In the genomic region with DNA sequence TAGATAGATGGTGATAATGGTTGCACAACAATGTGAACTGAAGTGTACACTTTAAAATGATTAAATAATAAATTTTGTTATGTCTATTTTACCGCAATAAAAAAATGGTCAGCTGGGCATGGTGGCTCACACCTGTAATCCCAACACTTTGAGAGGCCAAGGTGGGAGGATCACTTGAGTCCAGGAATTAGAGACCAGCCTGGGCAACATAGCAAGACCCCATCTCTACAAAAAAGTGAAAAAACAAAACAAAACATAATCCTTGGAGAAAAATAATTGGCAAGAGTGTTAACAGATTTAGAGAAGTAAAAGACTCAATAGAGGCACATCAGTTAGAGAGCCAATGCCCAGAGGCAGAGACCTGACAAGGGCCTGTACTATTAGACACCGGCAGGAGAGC, we compare ENCODE assay signal across 23 cellular contexts. TPM values are rescaled to one million over a fixed set of nuclear protein-coding genes. Genes with fewer than 3 reads are reported as not detected.
DNase-seq lines count a peak whose midpoint lies in the region; ATAC-seq, FAIRE-seq and TF ChIP-seq lines count a peak whose summit lies in the region.
"Had no signal": no experiment of that assay in that cellular context is flagged by ENCODE, and none has a peak within 500 bp of the region (broad histone marks: within the 10 kb centered on the region; RNA-seq: fewer than 3 reads in every experiment).

No MANE protein-coding gene starts in this region.

- no peak overlapping the region for H3K4me3 Mint-ChIP-seq in dendritic cell treated with granulocyte-macrophage colony-stimulating factor and Interleukin-4, amounts not matched to agents 40 ng/mL and 50 ng/mL, for 4 days
- H3K4me3 Mint-ChIP-seq: CD4-positive, CD25-positive, alpha-beta regulatory T cell; CD8-positive, alpha-beta memory T cell; HFFc6 had no signal

- H2BK15ac ChIP-seq in IMR-90 (ENCODE audit: low read depth, low read length): no peak overlapping the region

- H3K79me2 ChIP-seq in HepG2 (ENCODE audit: insufficient read depth, low read length): no peaks in the 10 kb centered on the region

- no peak for FAIRE-seq in HepG2 (lab: Jason Lieb, UNC)
- FAIRE-seq: D721Med, G401.6, GM12892, GM18507, HTR-8/SVneo had no signal

- no peak for TF ChIP-seq EP300 in HepG2 (IDR thresholded peaks at IDR 0.05; ENCODE audit: low read depth in 2 of 2, low read length in 2 of 2)
- no peak for TF ChIP-seq EP300 in HepG2 (CRISPR knock-in tag; IDR thresholded peaks at IDR 0.05; ENCODE audit: borderline replicate concordance)

- H2AK9ac ChIP-seq in IMR-90 (replicated peaks; ENCODE audit: low read depth, low read length, poor library complexity): no peak overlapping the region

- no peak for TF ChIP-seq RAD21 in HepG2 (CRISPR knock-in tag; IDR thresholded peaks at IDR 0.05)
- no peak for TF ChIP-seq RAD21 in IMR-90 (IDR thresholded peaks at IDR 0.05; ENCODE audit: low read length)

- no peak overlapping the region for H3K27ac ChIP-seq in HepG2 (ENCODE audit: extremely low read length, insufficient read depth, low read length)
- no peak overlapping the region for H3K27ac ChIP-seq in right lobe of liver
- H3K27ac ChIP-seq in IMR-90 (ENCODE audit: insufficient read depth, low read length): no peak overlapping the region
- no peak overlapping the region for H3K27ac ChIP-seq in foreskin keratinocyte
- H3K27ac ChIP-seq: GM23248 had no signal

- no peak overlapping the region for H4K8ac ChIP-seq in IMR-90 (ENCODE audit: low read depth in 2 of 2, low read length in 2 of 2)

- peak overlapping the region; percentile 78 for H2BK20ac ChIP-seq in IMR-90 (ENCODE audit: low read depth, low read length)

- DNase-seq in HepG2 (ENCODE audit: low spot score) (no peak), right lobe of liver (no peak), IMR-90 (no peak), NCI-H2029 treated with DMSO at 0.1 percent for 48 hours (lab: John Stamatoyannopoulos, UW) (no peak), foreskin keratinocyte (no peak)
- DNase-seq: ACHN; BE2C; C1 segment of cervical spinal cord; CD4-positive, CD25-positive, alpha-beta regulatory T cell; CD8-positive, alpha-beta memory T cell; COR-L47; GM23248; HCEC 1CT; HFFc6 had no signal

- H3K36me3 Mint-ChIP-seq in dendritic cell treated with granulocyte-macrophage colony-stimulating factor and Interleukin-4, amounts not matched to agents 40 ng/mL and 50 ng/mL, for 4 days (ENCODE audit: low read depth): no peaks in the 10 kb centered on the region
- H3K36me3 Mint-ChIP-seq: CD4-positive, CD25-positive, alpha-beta regulatory T cell; CD8-positive, alpha-beta memory T cell had no signal

- no peak overlapping the region for H3K18ac ChIP-seq in IMR-90 (ENCODE audit: low read depth, low read length)

- peaks cover 9% of the 10 kb centered on the region; the same call in 1 of the 2 replicates for H3K9me1 ChIP-seq in IMR-90 (ENCODE audit: insufficient read depth, low read length)

- H3K36me3 ChIP-seq in HepG2 (replicated peaks in 1 of 2; ENCODE audit: control insufficient read depth in 1 of 2, insufficient read depth in 2 of 2, low read length in 2 of 2) (no peaks in the 10 kb centered on the region), right lobe of liver (no peaks in the 10 kb centered on the region), IMR-90 (ENCODE audit: control insufficient read depth, insufficient read depth, low read length) (no peaks in the 10 kb centered on the region)
- H3K36me3 ChIP-seq: BE2C had no signal

- no peak overlapping the region for H4K5ac ChIP-seq in IMR-90 (ENCODE audit: low read depth, low read length)

- no peak overlapping the region for H3K56ac ChIP-seq in IMR-90 (ENCODE audit: extremely low read depth, insufficient read depth, low read length)

- CTCF ChIA-PET in HepG2 (lab: Yijun Ruan, JAX; ENCODE audit: low intra/inter-chr PET ratio, low total read pairs) (no interaction called here), IMR-90 (lab: Yijun Ruan, JAX) (interaction anchor here (0.6 kb wide), 1 partner anchor 113 kb away, joined by 4 read pairs; no protein-coding TSS in a partner anchor)

- H3K4me3 ChIP-seq in HepG2 (replicated peaks in 1 of 3; ENCODE audit: insufficient read depth in 1 of 3, low read depth in 2 of 3, low read length in 3 of 3): no peak overlapping the region
- H3K4me3 ChIP-seq in right lobe of liver: no peak overlapping the region
- H3K4me3 ChIP-seq in IMR-90 (ENCODE audit: insufficient read depth, low read depth, low read length): no peak overlapping the region
- H3K4me3 ChIP-seq: GM23248 had no signal

- TF ChIP-seq CTCF in HepG2 (CRISPR knock-in tag; IDR thresholded peaks at IDR 0.05): no peak
- TF ChIP-seq CTCF in right lobe of liver (IDR thresholded peaks at IDR 0.05): no peak
- no peak for TF ChIP-seq CTCF in IMR-90 (conservative IDR thresholded peaks at IDR 0.05; ENCODE audit: low read depth, low read length)
- no peak for TF ChIP-seq CTCF in foreskin keratinocyte (conservative IDR thresholded peaks at IDR 0.05)

- H3K23ac ChIP-seq in IMR-90 (ENCODE audit: low read depth, low read length): no peak overlapping the region

- H3K4me2 ChIP-seq in HepG2 (ENCODE audit: low read depth, low read length) (no peak overlapping the region), IMR-90 (ENCODE audit: low read depth, low read length) (no peak overlapping the region)

- TF ChIP-seq POLR2A in HepG2 (IDR thresholded peaks at IDR 0.05; ENCODE audit: insufficient read depth in 1 of 2, low read depth in 2 of 2, low read length in 2 of 2) (no peak), right lobe of liver (IDR thresholded peaks at IDR 0.05) (no peak), IMR-90 (IDR thresholded peaks at IDR 0.05; ENCODE audit: low read depth, low read length) (no peak)

- H3K9ac ChIP-seq in HepG2 (ENCODE audit: insufficient read depth, low read depth, low read length) (no peak overlapping the region), IMR-90 (ENCODE audit: low read depth, low read length) (no peak overlapping the region)
- H3K9ac ChIP-seq: GM23248 had no signal

- no peak overlapping the region for H2BK120ac ChIP-seq in IMR-90 (ENCODE audit: low read depth, low read length)

- WGBS in HepG2 (ENCODE audit: low lambda C conversion rate): 81% methylated on average over 2 of the region's 2 CpGs
- WGBS in right lobe of liver (ENCODE audit: insufficient coverage, low coverage, low lambda C conversion rate, missing lambda C conversion rate): 79% methylated on average over 2 of the region's 2 CpGs
- no CpG with 5 or more reads among the region's 2 CpGs for WGBS in IMR-90 (ENCODE audit: extremely low coverage in 2 of 2, insufficient read length in 1 of 2), 2 experiments

- H3K27ac Mint-ChIP-seq in dendritic cell treated with granulocyte-macrophage colony-stimulating factor and Interleukin-4, amounts not matched to agents 40 ng/mL and 50 ng/mL, for 4 days: peak overlapping the region; percentile 40
- H3K27ac Mint-ChIP-seq: CD4-positive, CD25-positive, alpha-beta regulatory T cell; CD8-positive, alpha-beta memory T cell; HFFc6 had no signal

- no peak overlapping the region for H3K14ac ChIP-seq in IMR-90 (replicated peaks; ENCODE audit: low read depth, low read length)

- peaks cover 5% of the 10 kb centered on the region for H3K27me3 Mint-ChIP-seq in dendritic cell treated with granulocyte-macrophage colony-stimulating factor and Interleukin-4, amounts not matched to agents 40 ng/mL and 50 ng/mL, for 4 days

- H4K20me1 ChIP-seq in HepG2 (ENCODE audit: insufficient read depth, low read length) (no peaks in the 10 kb centered on the region), IMR-90 (ENCODE audit: insufficient read depth, low read length) (no peaks in the 10 kb centered on the region)

- no TSS peak for BruUV-seq in HepG2 (replicated peaks; lab: Mats Ljungman, UMichigan)
- BruUV-seq in IMR-90 (replicated peaks; lab: Mats Ljungman, UMichigan): no TSS peak

- H2AK5ac ChIP-seq in IMR-90 (ENCODE audit: low read depth, low read length): no peak overlapping the region

- peaks cover 37% of the 10 kb centered on the region for H3K4me1 Mint-ChIP-seq in dendritic cell treated with granulocyte-macrophage colony-stimulating factor and Interleukin-4, amounts not matched to agents 40 ng/mL and 50 ng/mL, for 4 days (ENCODE audit: low read depth)

- in situ Hi-C loops in HepG2 (cut with HindIII; ENCODE audit: extremely low pct_ligation_motif_present, low pct_unique_long_range_greater_than_20kb): loop anchor here (5.0 kb wide), 1 partner anchor 38 kb away; no protein-coding TSS in a partner anchor
- in situ Hi-C loops in IMR-90 (cut with MboI; ENCODE audit: low sequenced_read_pairs): no loop called here

- intact Hi-C loops in HepG2 (cut with micrococcal nuclease; ENCODE audit: unreplicated experiment): no loop called here
- intact Hi-C loops in right lobe of liver (cut with DNase I): no loop called here
- intact Hi-C loops in IMR-90 (cut with micrococcal nuclease): no loop called here
- intact Hi-C loops in dendritic cell treated with granulocyte-macrophage colony-stimulating factor and Interleukin-4, amounts not matched to agents 40 ng/mL and 50 ng/mL, for 4 days (cut with micrococcal nuclease): no loop called here

- H3K9me3 ChIP-seq in HepG2 (ENCODE audit: low read length) (no peaks in the 10 kb centered on the region), right lobe of liver (no peaks in the 10 kb centered on the region), IMR-90 (ENCODE audit: control insufficient read depth, insufficient read depth, low read length) (no peaks in the 10 kb centered on the region)
- H3K9me3 ChIP-seq: BE2C had no signal

- H2AFZ ChIP-seq in HepG2 (ENCODE audit: low read length) (no peak overlapping the region), IMR-90 (replicated peaks; ENCODE audit: low read length, poor library complexity) (no peak overlapping the region)
- H2AFZ ChIP-seq: GM23248 had no signal

- peaks cover 54% of the 10 kb centered on the region for H3K4me1 ChIP-seq in HepG2 (ENCODE audit: insufficient read depth, low read length)
- no peaks in the 10 kb centered on the region for H3K4me1 ChIP-seq in right lobe of liver
- H3K4me1 ChIP-seq in IMR-90 (ENCODE audit: control insufficient read depth, insufficient read depth, low read length): peaks cover 17% of the 10 kb centered on the region
- peaks cover 31% of the 10 kb centered on the region for H3K4me1 ChIP-seq in foreskin keratinocyte
- H3K4me1 ChIP-seq: BE2C had no signal

- H2BK5ac ChIP-seq in IMR-90 (ENCODE audit: low read depth, low read length, poor library complexity, severe bottlenecking): no peak overlapping the region

- H3K4ac ChIP-seq in IMR-90 (ENCODE audit: low read depth, low read length): no peak overlapping the region

- ATAC-seq in HepG2 (no peak), right lobe of liver (no peak), IMR-90 (ENCODE audit: low read depth) (no peak), SK-N-SH treated with all-trans-retinoic acid at 6 μM for 48 hours (no peak), foreskin keratinocyte (no peak)

- peaks cover 0 to 14% of the 10 kb centered on the region in 2 experiments; a peak in 1 of 4 replicates for H3K79me1 ChIP-seq in IMR-90 (ENCODE audit: low read depth in 1 of 2, low read length in 2 of 2)

- dilution Hi-C loops in IMR-90 (cut with HindIII; ENCODE audit: low sequenced_read_pairs, unreplicated experiment): no loop called here

- 0 out of 2 replicates have a peak overlapping the region, but pooled peaks have one; percentile 15 for H4K91ac ChIP-seq in IMR-90 (ENCODE audit: insufficient read depth, low read depth, low read length)

- H3K9me3 Mint-ChIP-seq in dendritic cell treated with granulocyte-macrophage colony-stimulating factor and Interleukin-4, amounts not matched to agents 40 ng/mL and 50 ng/mL, for 4 days: no peaks in the 10 kb centered on the region
- H3K9me3 Mint-ChIP-seq: CD4-positive, CD25-positive, alpha-beta regulatory T cell; CD8-positive, alpha-beta memory T cell; HFFc6 had no signal

- POLR2A ChIA-PET in HepG2 (lab: Yijun Ruan, JAX) (no interaction called here), IMR-90 (lab: Charles Lee; ENCODE audit: unreplicated experiment) (no interaction called here)

- no peaks in the 10 kb centered on the region for H3K27me3 ChIP-seq in HepG2 (ENCODE audit: control insufficient read depth in 1 of 2, insufficient read depth in 2 of 2, low read length in 2 of 2)
- no peaks in the 10 kb centered on the region for H3K27me3 ChIP-seq in right lobe of liver
- H3K27me3 ChIP-seq in IMR-90 (ENCODE audit: control insufficient read depth, insufficient read depth, low read length): no peaks in the 10 kb centered on the region
- H3K27me3 ChIP-seq in foreskin keratinocyte: no peaks in the 10 kb centered on the region
- H3K27me3 ChIP-seq: BE2C had no signal

RNA-seq across cellular contexts. Expression of a gene that starts 9.9 kb away (rescaled TPM):
- 0.04 and 0.10 TPM in 2 replicates for total RNA-seq in HepG2 (2016; rRNA removed; fragmentation: Illumina TruSeq; extraction: Trizol)
- not detected in 2 replicates for total RNA-seq in HepG2 (2016; cell fraction: cytosol; rRNA removed; fragmentation: Illumina TruSeq; extraction: Trizol; ENCODE audit: low read depth)
- total RNA-seq in HepG2 (2016; cell fraction: insoluble cytoplasmic fraction; rRNA removed; fragmentation: Illumina TruSeq; extraction: Trizol): 0.04 TPM in 1 of 2 replicates, not detected in the other
- not detected in 2 replicates for total RNA-seq in HepG2 (2016; cell fraction: membrane; rRNA removed; fragmentation: Illumina TruSeq; extraction: Trizol)
- not detected in 2 replicates for total RNA-seq in HepG2 (2016; cell fraction: nucleus; rRNA removed; fragmentation: Illumina TruSeq; extraction: Trizol)
- 0.07 and 0.10 TPM in 2 replicates for polyA plus RNA-seq in HepG2 (2011; rRNA removed)
- 0.10 and 0.23 TPM in 2 replicates for polyA plus RNA-seq in HepG2 (2011; cell fraction: cytosol; rRNA removed)
- 0.10 and 0.14 TPM in 2 replicates for polyA plus RNA-seq in HepG2 (2011; cell fraction: nucleus; rRNA removed)
- 0.20 and 0.24 TPM in 2 replicates for polyA plus RNA-seq in HepG2 (2012)
- polyA plus RNA-seq in HepG2 (2016; cell fraction: cytosol; fragmentation: Illumina TruSeq; extraction: Trizol; ENCODE audit: low read depth): not detected in 2 replicates
- polyA plus RNA-seq in HepG2 (2016; cell fraction: insoluble cytoplasmic fraction; fragmentation: Illumina TruSeq; extraction: Trizol; ENCODE audit: low read depth): 0.19 TPM in 1 of 2 replicates, not detected in the other
- not detected in 2 replicates for polyA plus RNA-seq in HepG2 (2016; cell fraction: membrane; fragmentation: Illumina TruSeq; extraction: Trizol; ENCODE audit: low read depth)
- not detected in 2 replicates for polyA plus RNA-seq in HepG2 (2016; cell fraction: nucleus; fragmentation: Illumina TruSeq; extraction: Trizol; ENCODE audit: insufficient read depth, low read depth)
- polyA minus RNA-seq in HepG2 (2011; rRNA and poly(A)+ RNA removed; ENCODE audit: low replicate concordance): 0.20 and 0.37 TPM in 2 replicates
- polyA minus RNA-seq in HepG2 (2011; cell fraction: cytosol; rRNA and poly(A)+ RNA removed): not detected in 2 replicates
- polyA minus RNA-seq in HepG2 (2011; cell fraction: nucleus; rRNA and poly(A)+ RNA removed): not detected in 2 replicates
- not detected for total RNA-seq in right lobe of liver
- under 0.01 and 0.28 TPM in 2 replicates for total RNA-seq in IMR-90 (2012; rRNA removed)
- 0.07 and 0.26 TPM in 2 replicates for polyA plus RNA-seq in IMR-90 (2012; rRNA removed)
- 0.02 TPM in 2 replicates for polyA plus RNA-seq in IMR-90 (2012; cell fraction: cytosol; rRNA removed)
- not detected in 2 replicates for polyA plus RNA-seq in IMR-90 (2012; cell fraction: nucleus; rRNA removed; ENCODE audit: low replicate concordance)
- not detected in 2 replicates for total RNA-seq in foreskin keratinocyte
- not detected in 2 replicates for polyA plus RNA-seq in foreskin keratinocyte
- total RNA-seq: CD4-positive, CD25-positive, alpha-beta regulatory T cell; CD8-positive, alpha-beta memory T cell; GM23248; H4 had no signal
- polyA plus RNA-seq: CD8-positive, alpha-beta memory T cell had no signal

RNA-seq across cellular contexts. Expression of a gene that starts 41.2 kb away (rescaled TPM):
- 0.04 TPM in 1 of 2 replicates, not detected in the other for total RNA-seq in HepG2 (2016; rRNA removed; fragmentation: Illumina TruSeq; extraction: Trizol)
- not detected in 2 replicates for total RNA-seq in HepG2 (2016; cell fraction: cytosol; rRNA removed; fragmentation: Illumina TruSeq; extraction: Trizol; ENCODE audit: low read depth)
- total RNA-seq in HepG2 (2016; cell fraction: insoluble cytoplasmic fraction; rRNA removed; fragmentation: Illumina TruSeq; extraction: Trizol): 0.06 TPM in 1 of 2 replicates, not detected in the other
- not detected in 2 replicates for total RNA-seq in HepG2 (2016; cell fraction: membrane; rRNA removed; fragmentation: Illumina TruSeq; extraction: Trizol)
- not detected in 2 replicates for total RNA-seq in HepG2 (2016; cell fraction: nucleus; rRNA removed; fragmentation: Illumina TruSeq; extraction: Trizol)
- polyA plus RNA-seq in HepG2 (2011; rRNA removed): 0.05 and 0.13 TPM in 2 replicates
- polyA plus RNA-seq in HepG2 (2011; cell fraction: cytosol; rRNA removed): 0.03 and 0.09 TPM in 2 replicates
- 0.08 TPM in 1 of 2 replicates, not detected in the other for polyA plus RNA-seq in HepG2 (2011; cell fraction: nucleus; rRNA removed)
- not detected in 2 replicates for polyA plus RNA-seq in HepG2 (2012)
- polyA plus RNA-seq in HepG2 (2016; cell fraction: cytosol; fragmentation: Illumina TruSeq; extraction: Trizol; ENCODE audit: low read depth): not detected in 2 replicates
- polyA plus RNA-seq in HepG2 (2016; cell fraction: insoluble cytoplasmic fraction; fragmentation: Illumina TruSeq; extraction: Trizol; ENCODE audit: low read depth): 0.07 TPM in 1 of 2 replicates, not detected in the other
- polyA plus RNA-seq in HepG2 (2016; cell fraction: membrane; fragmentation: Illumina TruSeq; extraction: Trizol; ENCODE audit: low read depth): not detected in 2 replicates
- polyA plus RNA-seq in HepG2 (2016; cell fraction: nucleus; fragmentation: Illumina TruSeq; extraction: Trizol; ENCODE audit: insufficient read depth, low read depth): not detected in 2 replicates
- 0.04 and 0.07 TPM in 2 replicates for polyA minus RNA-seq in HepG2 (2011; rRNA and poly(A)+ RNA removed; ENCODE audit: low replicate concordance)
- not detected in 2 replicates for polyA minus RNA-seq in HepG2 (2011; cell fraction: cytosol; rRNA and poly(A)+ RNA removed)
- polyA minus RNA-seq in HepG2 (2011; cell fraction: nucleus; rRNA and poly(A)+ RNA removed): not detected in 2 replicates
- not detected for total RNA-seq in right lobe of liver
- total RNA-seq in IMR-90 (2012; rRNA removed): 4.5 and 6.4 TPM in 2 replicates
- 7.5 and 8.8 TPM in 2 replicates for polyA plus RNA-seq in IMR-90 (2012; rRNA removed)
- 5.2 and 5.8 TPM in 2 replicates for polyA plus RNA-seq in IMR-90 (2012; cell fraction: cytosol; rRNA removed)
- 2.3 and 2.6 TPM in 2 replicates for polyA plus RNA-seq in IMR-90 (2012; cell fraction: nucleus; rRNA removed; ENCODE audit: low replicate concordance)
- 0.85 and 1.5 TPM in 2 replicates for total RNA-seq in foreskin keratinocyte
- polyA plus RNA-seq in foreskin keratinocyte: 0.70 and 1.0 TPM in 2 replicates
- total RNA-seq: A172; CD4-positive, CD25-positive, alpha-beta regulatory T cell; GM23248; H4 had no signal
- polyA plus RNA-seq: CD4-positive, CD25-positive, alpha-beta regulatory T cell; CD8-positive, alpha-beta memory T cell had no signal

RNA-seq across cellular contexts. Expression of a gene that starts 42.7 kb away (rescaled TPM):
- total RNA-seq in HepG2 (2016; rRNA removed; fragmentation: Illumina TruSeq; extraction: Trizol) (40.6 and 51.5 TPM in 2 replicates), right lobe of liver (10 to 100 TPM; 17.3 to 39.2 (median 32.4) TPM), IMR-90 (2012; rRNA removed) (60.0 and 83.3 TPM in 2 replicates), foreskin keratinocyte (44.1 and 47.9 TPM in 2 replicates)
- total RNA-seq in HepG2 (2016; cell fraction: cytosol; rRNA removed; fragmentation: Illumina TruSeq; extraction: Trizol; ENCODE audit: low read depth): 14.0 and 14.6 TPM in 2 replicates
- 41.6 and 53.9 TPM in 2 replicates for total RNA-seq in HepG2 (2016; cell fraction: insoluble cytoplasmic fraction; rRNA removed; fragmentation: Illumina TruSeq; extraction: Trizol)
- 20.7 and 21.7 TPM in 2 replicates for total RNA-seq in HepG2 (2016; cell fraction: membrane; rRNA removed; fragmentation: Illumina TruSeq; extraction: Trizol)
- 45.1 and 47.6 TPM in 2 replicates for total RNA-seq in HepG2 (2016; cell fraction: nucleus; rRNA removed; fragmentation: Illumina TruSeq; extraction: Trizol)
- polyA plus RNA-seq in HepG2 (2011; rRNA removed) (53.3 and 55.2 TPM in 2 replicates), IMR-90 (2012; rRNA removed) (48.4 and 65.1 TPM in 2 replicates), foreskin keratinocyte (20.7 and 21.2 TPM in 2 replicates)
- 31.0 and 44.8 TPM in 2 replicates for polyA plus RNA-seq in HepG2 (2011; cell fraction: cytosol; rRNA removed)
- polyA plus RNA-seq in HepG2 (2011; cell fraction: nucleus; rRNA removed): 26.5 and 38.0 TPM in 2 replicates
- polyA plus RNA-seq in HepG2 (2012): 47.1 and 62.0 TPM in 2 replicates
- polyA plus RNA-seq in HepG2 (2016; cell fraction: cytosol; fragmentation: Illumina TruSeq; extraction: Trizol; ENCODE audit: low read depth): 4.3 and 4.4 TPM in 2 replicates
- 49.2 and 49.9 TPM in 2 replicates for polyA plus RNA-seq in HepG2 (2016; cell fraction: insoluble cytoplasmic fraction; fragmentation: Illumina TruSeq; extraction: Trizol; ENCODE audit: low read depth)
- 12.7 and 13.5 TPM in 2 replicates for polyA plus RNA-seq in HepG2 (2016; cell fraction: membrane; fragmentation: Illumina TruSeq; extraction: Trizol; ENCODE audit: low read depth)
- 51.3 and 57.2 TPM in 2 replicates for polyA plus RNA-seq in HepG2 (2016; cell fraction: nucleus; fragmentation: Illumina TruSeq; extraction: Trizol; ENCODE audit: insufficient read depth, low read depth)
- 48.0 and 50.4 TPM in 2 replicates for polyA minus RNA-seq in HepG2 (2011; rRNA and poly(A)+ RNA removed; ENCODE audit: low replicate concordance)
- 38.7 and 41.0 TPM in 2 replicates for polyA minus RNA-seq in HepG2 (2011; cell fraction: cytosol; rRNA and poly(A)+ RNA removed)
- 71.3 and 106 TPM in 2 replicates for polyA minus RNA-seq in HepG2 (2011; cell fraction: nucleus; rRNA and poly(A)+ RNA removed)
- polyA plus RNA-seq in IMR-90 (2012; cell fraction: cytosol; rRNA removed): 15.0 and 21.0 TPM in 2 replicates
- 13.4 and 65.9 TPM in 2 replicates for polyA plus RNA-seq in IMR-90 (2012; cell fraction: nucleus; rRNA removed; ENCODE audit: low replicate concordance)
